Comparison of ENCODE assay signal across 8 cellular contexts in the genomic region with DNA sequence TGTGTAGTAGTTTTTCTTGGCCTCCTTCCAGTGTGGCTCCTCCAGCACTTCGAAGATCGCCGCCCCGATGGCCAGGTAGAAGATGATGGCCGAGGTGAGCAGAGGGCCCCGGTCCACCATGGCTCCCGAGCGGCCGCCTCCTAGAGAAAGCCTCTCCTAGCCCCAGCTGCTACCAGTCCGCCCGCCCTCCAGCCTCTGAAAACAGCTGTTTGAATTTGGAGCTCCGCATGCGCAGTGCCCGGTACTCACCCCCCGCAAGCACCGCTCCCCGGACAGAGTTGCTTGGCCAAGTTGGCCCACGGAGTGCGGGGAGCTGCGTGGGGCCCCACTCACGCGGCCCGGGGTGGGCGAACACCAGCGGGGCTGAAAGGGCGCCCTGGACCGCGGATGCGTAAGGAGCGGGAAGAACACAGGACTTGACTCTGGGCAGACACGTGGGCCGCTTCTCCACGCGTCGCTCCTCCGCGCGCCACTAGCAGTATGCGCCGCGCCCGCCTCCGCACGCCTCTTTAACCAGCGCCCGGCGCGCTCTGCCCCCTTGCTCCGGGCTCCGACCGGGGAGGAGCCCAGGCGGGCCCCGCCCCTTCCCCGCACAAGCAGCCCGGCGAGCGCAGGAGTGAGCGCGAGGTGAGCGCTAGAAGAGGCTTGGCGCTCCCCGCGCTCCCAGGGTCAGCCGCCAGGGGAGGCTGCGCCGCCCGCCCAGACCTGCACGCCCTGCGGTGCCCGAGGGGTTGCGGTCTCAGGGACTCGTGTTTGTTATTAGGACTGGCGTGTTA. TPM values are rescaled to one million over a fixed set of nuclear protein-coding genes. Genes with fewer than 3 reads are reported as not detected.
DNase-seq lines count a peak whose midpoint lies in the region; ATAC-seq and TF ChIP-seq lines count a peak whose summit lies in the region.

A gene with protein sequence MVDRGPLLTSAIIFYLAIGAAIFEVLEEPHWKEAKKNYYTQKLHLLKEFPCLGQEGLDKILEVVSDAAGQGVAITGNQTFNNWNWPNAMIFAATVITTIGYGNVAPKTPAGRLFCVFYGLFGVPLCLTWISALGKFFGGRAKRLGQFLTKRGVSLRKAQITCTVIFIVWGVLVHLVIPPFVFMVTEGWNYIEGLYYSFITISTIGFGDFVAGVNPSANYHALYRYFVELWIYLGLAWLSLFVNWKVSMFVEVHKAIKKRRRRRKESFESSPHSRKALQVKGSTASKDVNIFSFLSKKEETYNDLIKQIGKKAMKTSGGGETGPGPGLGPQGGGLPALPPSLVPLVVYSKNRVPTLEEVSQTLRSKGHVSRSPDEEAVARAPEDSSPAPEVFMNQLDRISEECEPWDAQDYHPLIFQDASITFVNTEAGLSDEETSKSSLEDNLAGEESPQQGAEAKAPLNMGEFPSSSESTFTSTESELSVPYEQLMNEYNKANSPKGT (minus strand): TSS at position 484 of the 776 bp plus-strand sequence. CDS start 364 bp downstream, at position 120.

- no peak within 1 kb of the TSS for H2AFZ ChIP-seq in DND-41 (ENCODE audit: low read depth, low read length)

- no peaks in the 10 kb centered on the region for H3K9me3 Mint-ChIP-seq in chondrocyte (ENCODE audit: low read depth)

- TF ChIP-seq CTCF in DND-41 (IDR thresholded peaks at IDR 0.05; ENCODE audit: borderline replicate concordance, extremely low read depth, low read length, poor library complexity, severe bottlenecking) (no peak), HEK293 (tag by site-specific recombination; IDR thresholded peaks at IDR 0.05) (peak; percentile 88), chondrocyte (IDR thresholded peaks at IDR 0.05) (peak; percentile 76), liver (IDR thresholded peaks at IDR 0.05; ENCODE audit: low read depth, low read length, missing input control) (peak; percentile 85)

- CTCF ChIA-PET in HEK293 (lab: Yijun Ruan, JAX) = interaction anchor here (0.7 to 3.7 kb wide), 15 partner anchors 9 to 1545 kb away, joined by 3 to 18 read pairs (median 5); no protein-coding TSS in a partner anchor

- H3K36me3 Mint-ChIP-seq in chondrocyte (ENCODE audit: low read depth) = peaks cover 3% of the 10 kb centered on the region

- H4K20me1 ChIP-seq in DND-41 (ENCODE audit: insufficient read depth, low read length) = no peaks in the 10 kb centered on the region

- under 1% methylated on average over 73 of the region's 73 CpGs for WGBS in liver

- no peaks in the 10 kb centered on the region for H3K4me1 ChIP-seq in DND-41 (ENCODE audit: insufficient read depth, low read length)
- no peaks in the 10 kb centered on the region for H3K4me1 ChIP-seq in HEK293 (ENCODE audit: control insufficient read depth, insufficient read depth, low read length)
- peaks cover 10 to 45% (median 36%) of the 10 kb centered on the region in 4 donors for H3K4me1 ChIP-seq in liver (ENCODE audit: control insufficient read depth in 4 of 4, insufficient read depth in 4 of 4, low read length in 3 of 4)

- H3K27ac ChIP-seq in DND-41 (ENCODE audit: low read length) (no peak within 1 kb of the TSS), HEK293 (ENCODE audit: extremely low read depth, low read depth, low read length) (peak within 1 kb of the TSS; percentile 6; the same call in 1 of the 2 replicates), liver (ENCODE audit: low read depth in 1 of 2, low read length in 2 of 2) (peak within 1 kb of the TSS; percentile 87 to 91)

- no peak within 1 kb of the TSS for H3K4me3 ChIP-seq in DND-41 (ENCODE audit: low read depth in 1 of 2, low read length in 2 of 2)
- H3K4me3 ChIP-seq in HEK293 (ENCODE audit: low read depth, low read length) = peak within 1 kb of the TSS; percentile 49
- H3K4me3 ChIP-seq in liver (ENCODE audit: low read depth in 1 of 3, low read length in 3 of 3) = peak within 1 kb of the TSS; percentile 75 to 82 (median 80)

- no peak within 1 kb of the TSS for H3K9ac ChIP-seq in DND-41 (ENCODE audit: low read depth, low read length)
- H3K9ac ChIP-seq in liver (ENCODE audit: low read depth in 1 of 2, low read length in 2 of 2) = peak within 1 kb of the TSS; percentile 59 to 85

- POLR2A ChIA-PET in HEK293 (lab: Yijun Ruan, JAX) = interaction anchor here (0.8 to 2.0 kb wide), 3 partner anchors 9 to 74 kb away, joined by 3 to 6 read pairs (median 3); no protein-coding TSS in a partner anchor

- H3K36me3 ChIP-seq in DND-41 (ENCODE audit: insufficient read depth, low read length) (no peaks in the 10 kb centered on the region), HEK293 (ENCODE audit: control insufficient read depth in 2 of 2, insufficient read depth in 1 of 2, low read length in 2 of 2) (no peaks in the 10 kb centered on the region), liver (ENCODE audit: control insufficient read depth in 4 of 4, insufficient read depth in 3 of 4, low read depth in 1 of 4, low read length in 3 of 4) (no peaks in the 10 kb centered on the region)

- H3K27me3 Mint-ChIP-seq in chondrocyte (ENCODE audit: low read depth) = peaks cover 43% of the 10 kb centered on the region

- peak; percentile 80 to 90 for TF ChIP-seq RAD21 in liver (IDR thresholded peaks at IDR 0.05)

- H3K9me3 ChIP-seq in DND-41 (ENCODE audit: insufficient read depth, low read length, severe bottlenecking) (no peaks in the 10 kb centered on the region), HEK293 (ENCODE audit: control insufficient read depth, insufficient read depth, low read depth, low read length) (no peaks in the 10 kb centered on the region), liver (ENCODE audit: control insufficient read depth in 4 of 4, low read length in 3 of 4) (no peaks in the 10 kb centered on the region)

- peak within 1 kb of the TSS; percentile 65 for H3K4me3 Mint-ChIP-seq in chondrocyte (ENCODE audit: unreplicated experiment)

- H3K27ac Mint-ChIP-seq in chondrocyte (ENCODE audit: unreplicated experiment) = no peak within 1 kb of the TSS

- DNase-seq in DND-41 (peak; percentile 53), NCI-H1694 (lab: John Stamatoyannopoulos, UW) (peak; percentile 47), chondrocyte (ENCODE audit: low spot score) (no peak)
- DNase-seq in activated CD4-positive, CD25-positive, alpha-beta regulatory T cell treated with anti-CD3 and anti-CD28 coated beads, Interleukin-2, amount 50 U/mL, for 16 hours (ENCODE audit: low read depth, low spot score) = peak; percentile 28
- DNase-seq in stimulated activated CD4-positive, alpha-beta T cell treated with anti-CD3 and anti-CD28 coated beads, Interleukin-4, amount 100 ng/mL, for 24 hours = peak; percentile 78

- ATAC-seq in DND-41 (ENCODE audit: insufficient read depth, low read depth) (peak; percentile 85), HG03045 (IDR thresholded peaks at IDR 0.05; ENCODE audit: unreplicated experiment) (no peak)

- no peak within 1 kb of the TSS for H3K4me2 ChIP-seq in DND-41 (ENCODE audit: insufficient read depth, low read length)

- H3K4me1 Mint-ChIP-seq in chondrocyte (ENCODE audit: low read depth) = peaks cover 14% of the 10 kb centered on the region

- H3K27me3 ChIP-seq in DND-41 (ENCODE audit: insufficient read depth, low read length, poor library complexity) = peaks cover 34% of the 10 kb centered on the region
- H3K27me3 ChIP-seq in liver (ENCODE audit: control insufficient read depth in 4 of 4, insufficient read depth in 4 of 4, low read length in 3 of 4) = no peaks in the 10 kb centered on the region

- no peaks in the 10 kb centered on the region for H3K79me2 ChIP-seq in DND-41 (ENCODE audit: insufficient read depth, low read length)

TF ChIP-seq in liver, 16 proteins besides CTCF, POLR2A, EP300 and RAD21 (continues in another document):
- TF ChIP-seq MAX (IDR thresholded peaks at IDR 0.05) (peak; percentile 55), YY1 (IDR thresholded peaks at IDR 0.05) (no peak), FOXA2 (IDR thresholded peaks at IDR 0.05) (no peak), ATF3 (IDR thresholded peaks at IDR 0.05) (no peak), ZBTB33 (IDR thresholded peaks at IDR 0.05) (no peak), JUND (IDR thresholded peaks at IDR 0.05) (no peak)

RNA-seq across cellular contexts. Expression of the gene that starts here (rescaled TPM):
- total RNA-seq in chondrocyte (not detected in 3 replicates), liver (10 to 100 TPM in 1 of 2 donors, 1 to 10 TPM in 1; 3.7 to 19.1 TPM)
- 1 to 10 TPM; 5.4 to 9.6 TPM for polyA plus RNA-seq in liver

Comparison
In these comparisons a context has a peak if more than half of its experiments do, and no peak if none do; other contexts are left out.
1. H3K4me3 ChIP-seq: peak in HEK293 (single experiment) and liver (3 of 3); none in DND-41 (0 of 2).